In the genomic region with DNA sequence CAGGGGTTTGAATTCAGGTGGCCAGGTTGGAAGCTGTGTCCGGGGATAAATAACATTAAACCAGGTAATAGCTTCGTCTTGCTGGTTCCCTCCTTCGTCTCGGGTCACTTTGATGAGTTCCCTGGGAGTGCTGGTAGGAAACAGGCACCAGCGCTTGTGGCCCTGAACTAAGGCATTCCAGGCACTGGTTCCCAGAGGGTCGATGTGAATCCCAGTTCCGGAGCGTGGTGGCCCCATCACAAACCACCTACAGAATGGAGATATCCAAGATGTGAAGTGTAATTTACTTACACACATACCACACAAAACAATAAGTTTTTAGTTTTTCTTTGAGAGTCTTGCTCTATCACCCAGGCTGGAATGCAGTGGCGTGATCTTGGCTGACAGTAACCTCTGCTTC, we compare ENCODE assay signal across 1 cellular context.
TF ChIP-seq lines count a peak whose summit lies in the region.

No MANE protein-coding gene starts in this region.

TF ChIP-seq in K562, 482 proteins besides CTCF, POLR2A, EP300 and RAD21:
- TF ChIP-seq BRD9 (IDR thresholded peaks at IDR 0.05; ENCODE audit: low read depth, partially characterized antibody) (no peak), ZKSCAN1 (IDR thresholded peaks at IDR 0.05; ENCODE audit: low read depth, low read length) (no peak), CBX3 (IDR thresholded peaks at IDR 0.05; ENCODE audit: borderline replicate concordance in 1 of 2, low read length in 2 of 2) (no peak), ESRRB (CRISPR knock-in tag; IDR thresholded peaks at IDR 0.05; ENCODE audit: borderline replicate concordance) (no peak)
- TF ChIP-seq, protein P1, sequence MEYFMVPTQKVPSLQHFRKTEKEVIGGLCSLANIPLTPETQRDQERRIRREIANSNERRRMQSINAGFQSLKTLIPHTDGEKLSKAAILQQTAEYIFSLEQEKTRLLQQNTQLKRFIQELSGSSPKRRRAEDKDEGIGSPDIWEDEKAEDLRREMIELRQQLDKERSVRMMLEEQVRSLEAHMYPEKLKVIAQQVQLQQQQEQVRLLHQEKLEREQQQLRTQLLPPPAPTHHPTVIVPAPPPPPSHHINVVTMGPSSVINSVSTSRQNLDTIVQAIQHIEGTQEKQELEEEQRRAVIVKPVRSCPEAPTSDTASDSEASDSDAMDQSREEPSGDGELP (CRISPR knock-in tag; IDR thresholded peaks at IDR 0.05; ENCODE audit: borderline replicate concordance) = 0 out of 2 replicates have a peak, but pooled peaks have one; percentile 11
- TF ChIP-seq, protein P2, sequence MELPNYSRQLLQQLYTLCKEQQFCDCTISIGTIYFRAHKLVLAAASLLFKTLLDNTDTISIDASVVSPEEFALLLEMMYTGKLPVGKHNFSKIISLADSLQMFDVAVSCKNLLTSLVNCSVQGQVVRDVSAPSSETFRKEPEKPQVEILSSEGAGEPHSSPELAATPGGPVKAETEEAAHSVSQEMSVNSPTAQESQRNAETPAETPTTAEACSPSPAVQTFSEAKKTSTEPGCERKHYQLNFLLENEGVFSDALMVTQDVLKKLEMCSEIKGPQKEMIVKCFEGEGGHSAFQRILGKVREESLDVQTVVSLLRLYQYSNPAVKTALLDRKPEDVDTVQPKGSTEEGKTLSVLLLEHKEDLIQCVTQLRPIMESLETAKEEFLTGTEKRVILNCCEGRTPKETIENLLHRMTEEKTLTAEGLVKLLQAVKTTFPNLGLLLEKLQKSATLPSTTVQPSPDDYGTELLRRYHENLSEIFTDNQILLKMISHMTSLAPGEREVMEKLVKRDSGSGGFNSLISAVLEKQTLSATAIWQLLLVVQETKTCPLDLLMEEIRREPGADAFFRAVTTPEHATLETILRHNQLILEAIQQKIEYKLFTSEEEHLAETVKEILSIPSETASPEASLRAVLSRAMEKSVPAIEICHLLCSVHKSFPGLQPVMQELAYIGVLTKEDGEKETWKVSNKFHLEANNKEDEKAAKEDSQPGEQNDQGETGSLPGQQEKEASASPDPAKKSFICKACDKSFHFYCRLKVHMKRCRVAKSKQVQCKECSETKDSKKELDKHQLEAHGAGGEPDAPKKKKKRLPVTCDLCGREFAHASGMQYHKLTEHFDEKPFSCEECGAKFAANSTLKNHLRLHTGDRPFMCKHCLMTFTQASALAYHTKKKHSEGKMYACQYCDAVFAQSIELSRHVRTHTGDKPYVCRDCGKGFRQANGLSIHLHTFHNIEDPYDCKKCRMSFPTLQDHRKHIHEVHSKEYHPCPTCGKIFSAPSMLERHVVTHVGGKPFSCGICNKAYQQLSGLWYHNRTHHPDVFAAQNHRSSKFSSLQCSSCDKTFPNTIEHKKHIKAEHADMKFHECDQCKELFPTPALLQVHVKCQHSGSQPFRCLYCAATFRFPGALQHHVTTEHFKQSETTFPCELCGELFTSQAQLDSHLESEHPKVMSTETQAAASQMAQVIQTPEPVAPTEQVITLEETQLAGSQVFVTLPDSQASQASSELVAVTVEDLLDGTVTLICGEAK (IDR thresholded peaks at IDR 0.05) = no peak
- TF ChIP-seq, protein P2 (CRISPR knock-in tag; IDR thresholded peaks at IDR 0.05) = no peak
- TF ChIP-seq, protein P3, sequence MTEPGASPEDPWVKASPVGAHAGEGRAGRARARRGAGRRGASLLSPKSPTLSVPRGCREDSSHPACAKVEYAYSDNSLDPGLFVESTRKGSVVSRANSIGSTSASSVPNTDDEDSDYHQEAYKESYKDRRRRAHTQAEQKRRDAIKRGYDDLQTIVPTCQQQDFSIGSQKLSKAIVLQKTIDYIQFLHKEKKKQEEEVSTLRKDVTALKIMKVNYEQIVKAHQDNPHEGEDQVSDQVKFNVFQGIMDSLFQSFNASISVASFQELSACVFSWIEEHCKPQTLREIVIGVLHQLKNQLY (CRISPR knock-in tag; conservative IDR thresholded peaks at IDR 0.05) = no peak
- TF ChIP-seq, protein P4, sequence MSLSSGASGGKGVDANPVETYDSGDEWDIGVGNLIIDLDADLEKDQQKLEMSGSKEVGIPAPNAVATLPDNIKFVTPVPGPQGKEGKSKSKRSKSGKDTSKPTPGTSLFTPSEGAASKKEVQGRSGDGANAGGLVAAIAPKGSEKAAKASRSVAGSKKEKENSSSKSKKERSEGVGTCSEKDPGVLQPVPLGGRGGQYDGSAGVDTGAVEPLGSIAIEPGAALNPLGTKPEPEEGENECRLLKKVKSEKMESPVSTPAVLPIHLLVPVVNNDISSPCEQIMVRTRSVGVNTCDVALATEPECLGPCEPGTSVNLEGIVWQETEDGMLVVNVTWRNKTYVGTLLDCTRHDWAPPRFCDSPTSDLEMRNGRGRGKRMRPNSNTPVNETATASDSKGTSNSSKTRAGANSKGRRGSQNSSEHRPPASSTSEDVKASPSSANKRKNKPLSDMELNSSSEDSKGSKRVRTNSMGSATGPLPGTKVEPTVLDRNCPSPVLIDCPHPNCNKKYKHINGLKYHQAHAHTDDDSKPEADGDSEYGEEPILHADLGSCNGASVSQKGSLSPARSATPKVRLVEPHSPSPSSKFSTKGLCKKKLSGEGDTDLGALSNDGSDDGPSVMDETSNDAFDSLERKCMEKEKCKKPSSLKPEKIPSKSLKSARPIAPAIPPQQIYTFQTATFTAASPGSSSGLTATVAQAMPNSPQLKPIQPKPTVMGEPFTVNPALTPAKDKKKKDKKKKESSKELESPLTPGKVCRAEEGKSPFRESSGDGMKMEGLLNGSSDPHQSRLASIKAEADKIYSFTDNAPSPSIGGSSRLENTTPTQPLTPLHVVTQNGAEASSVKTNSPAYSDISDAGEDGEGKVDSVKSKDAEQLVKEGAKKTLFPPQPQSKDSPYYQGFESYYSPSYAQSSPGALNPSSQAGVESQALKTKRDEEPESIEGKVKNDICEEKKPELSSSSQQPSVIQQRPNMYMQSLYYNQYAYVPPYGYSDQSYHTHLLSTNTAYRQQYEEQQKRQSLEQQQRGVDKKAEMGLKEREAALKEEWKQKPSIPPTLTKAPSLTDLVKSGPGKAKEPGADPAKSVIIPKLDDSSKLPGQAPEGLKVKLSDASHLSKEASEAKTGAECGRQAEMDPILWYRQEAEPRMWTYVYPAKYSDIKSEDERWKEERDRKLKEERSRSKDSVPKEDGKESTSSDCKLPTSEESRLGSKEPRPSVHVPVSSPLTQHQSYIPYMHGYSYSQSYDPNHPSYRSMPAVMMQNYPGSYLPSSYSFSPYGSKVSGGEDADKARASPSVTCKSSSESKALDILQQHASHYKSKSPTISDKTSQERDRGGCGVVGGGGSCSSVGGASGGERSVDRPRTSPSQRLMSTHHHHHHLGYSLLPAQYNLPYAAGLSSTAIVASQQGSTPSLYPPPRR (CRISPR knock-in tag; IDR thresholded peaks at IDR 0.05; ENCODE audit: borderline replicate concordance) = no peak
